ENCODE assay signal across 8 cellular contexts in the genomic region with DNA sequence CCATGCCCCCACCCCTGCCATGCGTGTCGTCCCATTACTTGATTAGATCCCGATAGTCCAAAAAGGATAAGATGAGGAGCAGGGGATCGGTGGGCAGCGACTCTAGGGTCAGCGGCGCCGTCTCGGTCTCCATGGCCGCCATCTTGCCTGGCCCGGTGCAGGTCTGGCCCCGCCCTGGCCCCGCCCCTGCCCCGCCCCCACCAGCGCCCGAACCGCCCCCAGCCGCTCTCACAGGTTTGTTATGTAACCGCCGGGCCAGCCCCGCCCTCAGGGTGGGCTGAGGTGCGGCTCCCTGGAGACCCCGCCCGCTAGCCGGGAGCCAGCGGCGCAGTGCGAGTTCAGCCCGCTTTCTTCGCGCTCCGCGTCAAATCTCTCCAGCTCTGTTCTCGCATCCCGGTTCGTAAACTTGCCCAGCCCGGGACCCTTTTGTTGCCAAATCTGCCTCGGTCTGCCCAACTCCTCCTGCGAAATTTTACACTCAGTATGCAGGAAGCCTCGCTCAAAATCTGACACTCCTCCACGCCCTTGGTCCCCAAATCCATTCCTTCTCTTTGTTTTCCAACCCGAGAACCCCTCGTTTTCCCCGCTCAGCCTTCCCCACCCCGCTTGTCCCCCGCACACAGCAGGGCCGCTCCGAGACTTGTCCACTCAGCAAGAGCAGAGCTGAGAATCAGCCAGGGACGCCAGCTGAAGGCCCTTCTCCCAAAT. TPM values are rescaled to one million over a fixed set of nuclear protein-coding genes. Genes with fewer than 3 reads are reported as not detected.
DNase-seq lines count a peak whose midpoint lies in the region; ATAC-seq and TF ChIP-seq lines count a peak whose summit lies in the region.

A gene with protein sequence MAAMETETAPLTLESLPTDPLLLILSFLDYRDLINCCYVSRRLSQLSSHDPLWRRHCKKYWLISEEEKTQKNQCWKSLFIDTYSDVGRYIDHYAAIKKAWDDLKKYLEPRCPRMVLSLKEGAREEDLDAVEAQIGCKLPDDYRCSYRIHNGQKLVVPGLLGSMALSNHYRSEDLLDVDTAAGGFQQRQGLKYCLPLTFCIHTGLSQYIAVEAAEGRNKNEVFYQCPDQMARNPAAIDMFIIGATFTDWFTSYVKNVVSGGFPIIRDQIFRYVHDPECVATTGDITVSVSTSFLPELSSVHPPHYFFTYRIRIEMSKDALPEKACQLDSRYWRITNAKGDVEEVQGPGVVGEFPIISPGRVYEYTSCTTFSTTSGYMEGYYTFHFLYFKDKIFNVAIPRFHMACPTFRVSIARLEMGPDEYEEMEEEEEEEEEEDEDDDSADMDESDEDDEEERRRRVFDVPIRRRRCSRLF (minus strand): TSS at position 165 of the 708 bp plus-strand sequence. CDS start 23 bp downstream, at position 142.

- no peaks in the 10 kb centered on the region for H3K9me2 ChIP-seq in hepatocyte (replicated peaks; ENCODE audit: insufficient read depth)

- WGBS in hepatocyte (ENCODE audit: low lambda C conversion rate, missing lambda C conversion rate) = under 1% methylated on average over 27 of the region's 49 CpGs
- 0% methylated on average over 46 to 49 of the region's 49 CpGs for WGBS in aorta, 2 donors

- peaks cover 30% of the 10 kb centered on the region for H3K4me1 ChIP-seq in hepatocyte (ENCODE audit: insufficient read depth)
- no peaks in the 10 kb centered on the region for H3K4me1 ChIP-seq in aorta (ENCODE audit: control insufficient read depth in 1 of 2, insufficient read depth in 2 of 2, low read length in 2 of 2)

- H3K36me3 ChIP-seq in hepatocyte (replicated peaks; ENCODE audit: insufficient read depth, low read depth) (no peaks in the 10 kb centered on the region), aorta (ENCODE audit: control insufficient read depth in 1 of 2, insufficient read depth in 2 of 2, low read length in 1 of 2) (no peaks in the 10 kb centered on the region)

- peak within 1 kb of the TSS; percentile 98 for H2AFZ ChIP-seq in hepatocyte

- H4K20me1 ChIP-seq in hepatocyte (ENCODE audit: insufficient read depth, poor library complexity, severe bottlenecking) = peaks cover 16% of the 10 kb centered on the region

- H3K27ac ChIP-seq in hepatocyte (peak within 1 kb of the TSS; percentile 84), aorta (ENCODE audit: low read depth in 1 of 2, low read length in 2 of 2) (peak within 1 kb of the TSS in 1 of 2 donors; percentile 84)

- intact Hi-C loops in aorta (cut with DNase I) = loop anchor here in 1 of 2 donors (2.0 to 5.0 kb wide), 2 partner anchors 37 to 72 kb away; a partner anchor contains a TSS

- TF ChIP-seq CTCF in astrocyte of the cerebellum (IDR thresholded peaks at IDR 0.05; ENCODE audit: low read depth, low read length, missing control alignments) = no peak
- TF ChIP-seq CTCF in hepatocyte (IDR thresholded peaks at IDR 0.05; ENCODE audit: poor library complexity) = no peak

- H3K79me2 ChIP-seq in hepatocyte = peaks cover 40% of the 10 kb centered on the region

- TF ChIP-seq POLR2A in GM18505 (IDR thresholded peaks at IDR 0.05; ENCODE audit: borderline replicate concordance, extremely low read depth, insufficient read depth, insufficient read length) = peak; percentile 58

- DNase-seq in NCI-H2029 treated with DMSO at 0.1 percent for 48 hours (lab: John Stamatoyannopoulos, UW) (peak; percentile 51), T1000 (lab: John Stamatoyannopoulos, UW) (peak; percentile 60), astrocyte of the cerebellum (ENCODE audit: low read depth) (peak; percentile 61), hepatocyte (ENCODE audit: low spot score) (peak; percentile 94), renal cortical epithelial cell (ENCODE audit: low read depth) (peak; percentile 48), aorta (peak; percentile 92 to 94)

- peaks cover 9% of the 10 kb centered on the region for H3K27me3 ChIP-seq in hepatocyte
- no peaks in the 10 kb centered on the region for H3K27me3 ChIP-seq in aorta (ENCODE audit: control insufficient read depth in 1 of 2, insufficient read depth in 2 of 2, low read length in 1 of 2)

- no peaks in the 10 kb centered on the region for H3K9me3 ChIP-seq in hepatocyte (ENCODE audit: low read depth)
- H3K9me3 ChIP-seq in aorta (ENCODE audit: control insufficient read depth, low read length) = no peaks in the 10 kb centered on the region

- peak within 1 kb of the TSS; percentile 83 for H3K4me2 ChIP-seq in hepatocyte

- in situ Hi-C loops in astrocyte of the cerebellum (cut with HindIII; ENCODE audit: low sequenced_read_pairs) = no loop called here

- H3K4me3 ChIP-seq in astrocyte of the cerebellum (ENCODE audit: low read depth, low read length) (peak within 1 kb of the TSS; percentile 93), hepatocyte (peak within 1 kb of the TSS; percentile 88), aorta (ENCODE audit: low read length in 2 of 2) (peak within 1 kb of the TSS; percentile 75 to 94)

- ATAC-seq in GM18505 (IDR thresholded peaks at IDR 0.05; ENCODE audit: unreplicated experiment) = peak; percentile 60
- ATAC-seq in HG02981 (IDR thresholded peaks at IDR 0.05; ENCODE audit: unreplicated experiment) = peak; percentile 63
- ATAC-seq in aorta (ENCODE audit: low FRiP score) = peak; percentile 97

RNA-seq across cellular contexts. Expression of the gene that starts here (rescaled TPM):
- 50.7 and 58.1 TPM in 2 replicates for total RNA-seq in hepatocyte
- 28.0 and 29.3 TPM in 2 replicates for polyA plus RNA-seq in hepatocyte
- 57.1 and 64.3 TPM in 2 replicates for total RNA-seq in renal cortical epithelial cell
- total RNA-seq in aorta = 10 to 100 TPM; 33.7 to 35.8 TPM
- 10 to 100 TPM; 17.8 to 28.2 TPM for polyA plus RNA-seq in aorta
